In the genomic region with DNA sequence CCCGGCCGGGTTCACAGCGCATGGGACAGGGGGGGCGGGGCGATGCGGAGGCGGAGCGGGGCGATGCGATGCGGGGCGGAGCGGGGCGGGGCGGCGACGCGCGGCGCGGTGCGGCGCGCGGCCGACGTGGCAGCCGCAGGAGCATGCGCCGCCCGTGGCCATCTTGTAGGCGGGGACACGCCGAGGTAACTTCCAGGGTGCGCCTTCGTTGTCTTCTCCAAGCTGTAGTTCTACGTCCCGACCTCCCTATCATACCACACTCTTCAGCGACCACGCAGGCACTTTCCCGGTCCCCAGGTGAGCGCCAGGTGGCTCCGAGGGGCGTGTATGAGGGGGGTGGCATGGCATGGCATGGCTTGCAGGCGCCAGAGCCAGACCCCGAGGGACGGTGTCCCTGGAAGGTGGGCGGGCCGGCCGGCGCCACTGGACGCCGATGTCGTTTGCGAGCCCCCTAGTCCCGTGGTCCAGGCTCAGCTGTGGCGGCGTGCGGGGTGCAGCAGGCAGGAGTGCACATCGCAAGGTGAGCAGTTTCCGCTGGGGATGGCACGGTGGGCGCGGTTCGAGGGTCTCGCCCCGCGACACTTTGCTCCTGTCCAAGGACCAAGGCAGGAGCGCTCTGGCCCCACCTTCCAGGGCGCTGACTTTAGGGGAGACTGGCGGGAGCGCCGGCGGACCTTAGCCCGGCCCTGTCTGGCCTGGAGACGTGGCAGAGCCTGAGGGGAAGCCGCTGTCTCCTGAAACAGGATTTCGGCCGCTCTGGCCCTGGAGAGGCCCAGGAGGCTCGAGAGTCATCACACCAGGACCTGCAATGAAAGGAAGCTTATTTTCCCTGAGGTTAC, we compare ENCODE assay signal across 8 cellular contexts. TPM values are rescaled to one million over a fixed set of nuclear protein-coding genes. Genes with fewer than 3 reads are reported as not detected.
DNase-seq lines count a peak whose midpoint lies in the region; ATAC-seq and TF ChIP-seq lines count a peak whose summit lies in the region.

Gene PRRC1, plus strand, starts transcription at position 161 of the 839 bp plus-strand sequence. CDS start 5,840 bp downstream, outside the sequence.

- peaks cover 16% of the 10 kb centered on the region for H3K9me3 Mint-ChIP-seq in WTC11

- ATAC-seq in GM18858 (IDR thresholded peaks at IDR 0.05; ENCODE audit: unreplicated experiment): peak; percentile 89
- ATAC-seq in HG03066 (IDR thresholded peaks at IDR 0.05; ENCODE audit: low read depth, unreplicated experiment): peak; percentile 87
- ATAC-seq in WTC11: peak; percentile 90

- H3K4me3 Mint-ChIP-seq in WTC11: peak within 1 kb of the TSS; percentile 84

- H3K27me3 ChIP-seq in A673 (replicated peaks; ENCODE audit: insufficient read depth, low read depth, low read length, poor library complexity): no peaks in the 10 kb centered on the region

- peaks cover 19% of the 10 kb centered on the region for H3K36me3 ChIP-seq in A673 (ENCODE audit: insufficient read depth, low read length, poor library complexity, severe bottlenecking)

- peaks cover 15% of the 10 kb centered on the region for H3K9me3 ChIP-seq in A673 (ENCODE audit: low read depth, low read length, poor library complexity, severe bottlenecking)

- peaks cover 3% of the 10 kb centered on the region for H3K4me1 ChIP-seq in A673 (ENCODE audit: insufficient read depth, low read length, poor library complexity, severe bottlenecking)

- POLR2A ChIA-PET in A673 (lab: Charles Lee; ENCODE audit: low non-redundant PET) (no interaction called here), WTC11 (lab: Charles Lee) (interaction anchor here (0.6 to 1.0 kb wide), 2 partner anchors 236 to 395 kb away, joined by 3 read pairs; no protein-coding TSS in a partner anchor)

- H3K4me1 Mint-ChIP-seq in WTC11: peaks cover 20% of the 10 kb centered on the region

- CTCF ChIA-PET in A673 (lab: Charles Lee) (no interaction called here), WTC11 (lab: Charles Lee) (interaction anchor here (1.0 kb wide), 1 partner anchor 19 kb away, joined by 4 read pairs; no protein-coding TSS in a partner anchor)

- H3K4me3 ChIP-seq in A673 (ENCODE audit: low read depth, low read length, poor library complexity, severe bottlenecking) (peak within 1 kb of the TSS; percentile 96), cardiac fibroblast (replicated peaks in 1 of 2; ENCODE audit: low read depth in 2 of 2, low read length in 2 of 2) (peak within 1 kb of the TSS; percentile 99 to 100)

- intact Hi-C loops in A673 (cut with micrococcal nuclease; ENCODE audit: unreplicated experiment): no loop called here

- H3K27me3 Mint-ChIP-seq in WTC11 (ENCODE audit: low read depth): no peaks in the 10 kb centered on the region; the same call in 1 of the 2 replicates

- no TSS peak for BruUV-seq in A673 (replicated peaks; lab: Mats Ljungman, UMichigan)

- peak; percentile 89 for DNase-seq in A673 (ENCODE audit: low spot score)
- DNase-seq in NCI-H2196 treated with DMSO at 0.1 percent for 48 hours (lab: John Stamatoyannopoulos, UW; ENCODE audit: unreplicated experiment): peak; percentile 50
- DNase-seq in WTC11 (ENCODE audit: low spot score): peak; percentile 77
- peak; percentile 84 to 86 for DNase-seq in cardiac fibroblast (ENCODE audit: low read depth in 2 of 2)
- peak; percentile 88 for DNase-seq in iris pigment epithelial cell (ENCODE audit: low read depth)
- DNase-seq in stimulated activated CD4-positive, alpha-beta T cell treated with anti-CD3 and anti-CD28 coated beads, Interleukin-12 subunit alpha, Interleukin-12 subunit beta, amount 100 ng/mL, for 4 hours: peak; percentile 81

- TF ChIP-seq CTCF in A673 (conservative IDR thresholded peaks at IDR 0.05; ENCODE audit: low read depth, low read length): no peak
- TF ChIP-seq CTCF in WTC11 (IDR thresholded peaks at IDR 0.05): no peak
- TF ChIP-seq CTCF in cardiac fibroblast (IDR thresholded peaks at IDR 0.05; ENCODE audit: low read depth, low read length): no peak

- peaks cover 30% of the 10 kb centered on the region for H3K36me3 Mint-ChIP-seq in WTC11

- peak within 1 kb of the TSS; percentile 70 for H3K27ac ChIP-seq in A673 (ENCODE audit: low read depth, low read length, poor library complexity, severe bottlenecking)

- peak within 1 kb of the TSS; percentile 79 for H3K27ac Mint-ChIP-seq in WTC11

TF ChIP-seq in WTC11, 78 proteins besides CTCF, POLR2A, EP300 and RAD21 (continues in another document):
- TF ChIP-seq GABPB1 (CRISPR knock-in tag; IDR thresholded peaks at IDR 0.05) (no peak), ERG (CRISPR knock-in tag; IDR thresholded peaks at IDR 0.05) (no peak), ZNF281 (CRISPR knock-in tag; IDR thresholded peaks at IDR 0.05) (0 out of 2 replicates have a peak, but pooled peaks have one; percentile 17), E2F4 (CRISPR knock-in tag; IDR thresholded peaks at IDR 0.05; ENCODE audit: borderline replicate concordance, low read depth) (no peak), KAT7 (CRISPR knock-in tag; IDR thresholded peaks at IDR 0.05; ENCODE audit: borderline replicate concordance) (0 out of 2 replicates have a peak, but pooled peaks have one; percentile 85), ELF4 (CRISPR knock-in tag; IDR thresholded peaks at IDR 0.05; ENCODE audit: low read depth) (no peak), CREB1 (CRISPR knock-in tag; IDR thresholded peaks at IDR 0.05) (peak; percentile 18; the same call in 1 of the 2 replicates), ZNF532 (CRISPR knock-in tag; IDR thresholded peaks at IDR 0.05; ENCODE audit: borderline replicate concordance) (no peak)

RNA-seq across cellular contexts. Expression of gene PRRC1, which starts in this region (rescaled TPM):
- total RNA-seq in A673 (2021) (47.1 and 56.7 TPM in 2 replicates), WTC11 (2021) (58.7 to 77.9 TPM (median 61.7 TPM) in 3 replicates)

Comparison
In these comparisons a context has a peak if more than half of its experiments do, and no peak if none do; other contexts are left out.
1. Peak in every context shown above with its lines: DNase-seq, ATAC-seq, H3K4me3 ChIP-seq and H3K27ac ChIP-seq.